8 cellular contexts compared by ENCODE assay signal in the genomic region with DNA sequence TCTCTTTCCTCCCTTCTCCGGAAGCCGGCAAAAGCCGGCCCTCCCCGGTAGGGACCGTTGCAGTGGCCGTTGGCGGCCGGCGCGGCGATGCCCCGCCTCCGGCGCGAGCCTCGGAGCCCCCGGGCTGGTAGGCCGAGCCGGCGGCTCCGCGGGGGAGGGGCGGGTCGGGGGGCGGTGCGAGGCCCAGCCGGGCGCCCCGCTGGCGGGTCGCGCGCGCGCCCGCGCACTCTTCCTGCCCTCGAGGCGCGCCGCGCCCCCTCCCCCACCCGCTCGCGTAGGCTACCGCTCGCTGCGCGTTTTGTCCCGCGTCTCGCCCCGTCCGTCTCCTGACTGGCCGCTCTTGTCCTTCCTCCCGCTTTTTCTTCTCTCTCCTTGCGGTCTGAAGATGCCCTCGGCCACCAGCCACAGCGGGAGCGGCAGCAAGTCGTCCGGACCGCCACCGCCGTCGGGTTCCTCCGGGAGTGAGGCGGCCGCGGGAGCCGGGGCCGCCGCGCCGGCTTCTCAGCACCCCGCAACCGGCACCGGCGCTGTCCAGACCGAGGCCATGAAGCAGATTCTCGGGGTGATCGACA. TPM values are rescaled to one million over a fixed set of nuclear protein-coding genes. Genes with fewer than 3 reads are reported as not detected.
DNase-seq lines count a peak whose midpoint lies in the region; ATAC-seq and TF ChIP-seq lines count a peak whose summit lies in the region.

No MANE protein-coding gene starts in this region.

- 0 out of 2 replicates have a peak, but pooled peaks cover under 1% of the 10 kb centered on the region for H3K36me3 ChIP-seq in KMS-11 (ENCODE audit: insufficient read depth)
- H3K36me3 ChIP-seq in neural cell (ENCODE audit: insufficient read depth, low read length), result no peaks in the 10 kb centered on the region

- H3K4me1 Mint-ChIP-seq in stimulated activated naive CD8-positive, alpha-beta T cell treated with anti-CD3 and anti-CD28 coated beads, Interleukin-15, amount 100 ng/mL, for 72 hours, result peaks cover 26% of the 10 kb centered on the region

- H2AFZ ChIP-seq in KMS-11 (ENCODE audit: low read depth), result 0 out of 2 replicates have a peak overlapping the region, but pooled peaks have one; percentile 28
- no peak overlapping the region for H2AFZ ChIP-seq in neural cell (ENCODE audit: low read depth, low read length)

- peak overlapping the region; percentile 100 for H3K9ac ChIP-seq in KMS-11
- H3K9ac ChIP-seq in neural cell (ENCODE audit: low read length), result peak overlapping the region; percentile 99

- H4K20me1 ChIP-seq in KMS-11 (ENCODE audit: insufficient read depth), result peaks cover 32% of the 10 kb centered on the region
- peaks cover 16% of the 10 kb centered on the region for H4K20me1 ChIP-seq in neural cell (ENCODE audit: insufficient read depth)

- TF ChIP-seq RAD21 in neural cell (conservative IDR thresholded peaks at IDR 0.05), result no peak

- peak overlapping the region; percentile 87 to 99 for H3K27ac Mint-ChIP-seq in stimulated activated naive CD8-positive, alpha-beta T cell treated with anti-CD3 and anti-CD28 coated beads, Interleukin-15, amount 100 ng/mL, for 72 hours

- peak overlapping the region; percentile 98 for H3K27ac ChIP-seq in KMS-11
- H3K27ac ChIP-seq in RWPE1, result peak overlapping the region; percentile 99
- H3K27ac ChIP-seq in neural cell (ENCODE audit: low read length), result peak overlapping the region; percentile 98

- H3F3A ChIP-seq in neural cell (ENCODE audit: insufficient read depth, low read length, poor library complexity, severe bottlenecking), result peaks cover 2% of the 10 kb centered on the region

- H3K9me3 Mint-ChIP-seq in stimulated activated naive CD8-positive, alpha-beta T cell treated with anti-CD3 and anti-CD28 coated beads, Interleukin-15, amount 100 ng/mL, for 72 hours, result no peaks in the 10 kb centered on the region

- ATAC-seq in GM21723 (IDR thresholded peaks at IDR 0.05; ENCODE audit: unreplicated experiment), result peak; percentile 60
- peak; percentile 73 for ATAC-seq in stimulated activated naive CD8-positive, alpha-beta T cell treated with anti-CD3 and anti-CD28 coated beads, Interleukin-15, amount 100 ng/mL, for 72 hours

- CTCF ChIA-PET in RWPE1 (lab: Yijun Ruan, JAX), result interaction anchor here (0.7 to 1.7 kb wide), 2 partner anchors 55 to 64 kb away, joined by 3 to 6 read pairs; no protein-coding TSS in a partner anchor

- TF ChIP-seq CTCF in KMS-11 (conservative IDR thresholded peaks at IDR 0.05; ENCODE audit: low read depth, low read length) (no peak), RWPE1 (conservative IDR thresholded peaks at IDR 0.05; ENCODE audit: low read depth) (no peak), neural cell (IDR thresholded peaks at IDR 0.05; ENCODE audit: poor library complexity, severe bottlenecking) (no peak)

- TF ChIP-seq EP300 in neural cell (conservative IDR thresholded peaks at IDR 0.05; ENCODE audit: poor library complexity, severe bottlenecking), result peak; percentile 39

- DNase-seq in DMS79 treated with DMSO at 0.1 percent for 48 hours (lab: John Stamatoyannopoulos, UW) (peak; percentile 62), RWPE1 (ENCODE audit: low spot score) (peak; percentile 93), fibroblast of the conjunctiva (ENCODE audit: low read depth) (peak; percentile 76)
- peak; percentile 95 for DNase-seq in activated effector memory CD4-positive, alpha-beta T cell treated with anti-CD3 and anti-CD28 coated beads, Interleukin-2, amount 50 U/mL, for 16 hours
- DNase-seq in stimulated activated naive CD8-positive, alpha-beta T cell treated with anti-CD3 and anti-CD28 coated beads, Interleukin-15, amount 100 ng/mL, for 72 hours, result peak; percentile 85 to 89

- peaks cover 11% of the 10 kb centered on the region for H3K27me3 Mint-ChIP-seq in stimulated activated naive CD8-positive, alpha-beta T cell treated with anti-CD3 and anti-CD28 coated beads, Interleukin-15, amount 100 ng/mL, for 72 hours

- H3K4me3 ChIP-seq in KMS-11 (IDR thresholded peaks at IDR 0.05; ENCODE audit: insufficient read depth, low read depth, low read length) (no peak overlapping the region), neural cell (ENCODE audit: low read length) (peak overlapping the region; percentile 75)

- H3K79me2 ChIP-seq in KMS-11 (ENCODE audit: insufficient read depth, low read depth) (peaks cover 50% of the 10 kb centered on the region), neural cell (replicated peaks; ENCODE audit: insufficient read depth, low read length) (peaks cover 49% of the 10 kb centered on the region)

- H3K27me3 ChIP-seq in KMS-11 (ENCODE audit: insufficient read depth, low read depth), result no peaks in the 10 kb centered on the region
- H3K27me3 ChIP-seq in neural cell (ENCODE audit: insufficient read depth, low read depth, low read length), result no peaks in the 10 kb centered on the region

- no peaks in the 10 kb centered on the region for H3K9me2 ChIP-seq in neural cell (ENCODE audit: insufficient read depth, low read length)

- H3K9me3 ChIP-seq in neural cell (ENCODE audit: low read length), result no peaks in the 10 kb centered on the region

- POLR2A ChIA-PET in RWPE1 (lab: Yijun Ruan, JAX; ENCODE audit: low non-redundant PET), result interaction anchor here (1.1 kb wide), 1 partner anchor 24 kb away, joined by 3 read pairs; no protein-coding TSS in a partner anchor

- peaks cover 41% of the 10 kb centered on the region for H3K4me1 ChIP-seq in KMS-11 (ENCODE audit: low read depth, poor library complexity, severe bottlenecking)

- H3K4me2 ChIP-seq in KMS-11, result peak overlapping the region; percentile 65
- H3K4me2 ChIP-seq in neural cell (ENCODE audit: low read length), result no peak overlapping the region

- peak overlapping the region; percentile 93 to 94 for H3K4me3 Mint-ChIP-seq in stimulated activated naive CD8-positive, alpha-beta T cell treated with anti-CD3 and anti-CD28 coated beads, Interleukin-15, amount 100 ng/mL, for 72 hours

TF ChIP-seq in neural cell, 6 proteins besides CTCF, POLR2A, EP300 and RAD21:
- TF ChIP-seq MXI1 (conservative IDR thresholded peaks at IDR 0.05; ENCODE audit: poor library complexity, severe bottlenecking) (peak; percentile 11), EZH2 (IDR thresholded peaks at IDR 0.05; ENCODE audit: borderline replicate concordance, insufficient read depth, low read length, poor library complexity, severe bottlenecking) (no peak), POLR2AphosphoS5 (IDR thresholded peaks at IDR 0.05) (peak; percentile 92), TAF1 (IDR thresholded peaks at IDR 0.05; ENCODE audit: low read depth) (peak; percentile 60)
- TF ChIP-seq, protein P1, sequence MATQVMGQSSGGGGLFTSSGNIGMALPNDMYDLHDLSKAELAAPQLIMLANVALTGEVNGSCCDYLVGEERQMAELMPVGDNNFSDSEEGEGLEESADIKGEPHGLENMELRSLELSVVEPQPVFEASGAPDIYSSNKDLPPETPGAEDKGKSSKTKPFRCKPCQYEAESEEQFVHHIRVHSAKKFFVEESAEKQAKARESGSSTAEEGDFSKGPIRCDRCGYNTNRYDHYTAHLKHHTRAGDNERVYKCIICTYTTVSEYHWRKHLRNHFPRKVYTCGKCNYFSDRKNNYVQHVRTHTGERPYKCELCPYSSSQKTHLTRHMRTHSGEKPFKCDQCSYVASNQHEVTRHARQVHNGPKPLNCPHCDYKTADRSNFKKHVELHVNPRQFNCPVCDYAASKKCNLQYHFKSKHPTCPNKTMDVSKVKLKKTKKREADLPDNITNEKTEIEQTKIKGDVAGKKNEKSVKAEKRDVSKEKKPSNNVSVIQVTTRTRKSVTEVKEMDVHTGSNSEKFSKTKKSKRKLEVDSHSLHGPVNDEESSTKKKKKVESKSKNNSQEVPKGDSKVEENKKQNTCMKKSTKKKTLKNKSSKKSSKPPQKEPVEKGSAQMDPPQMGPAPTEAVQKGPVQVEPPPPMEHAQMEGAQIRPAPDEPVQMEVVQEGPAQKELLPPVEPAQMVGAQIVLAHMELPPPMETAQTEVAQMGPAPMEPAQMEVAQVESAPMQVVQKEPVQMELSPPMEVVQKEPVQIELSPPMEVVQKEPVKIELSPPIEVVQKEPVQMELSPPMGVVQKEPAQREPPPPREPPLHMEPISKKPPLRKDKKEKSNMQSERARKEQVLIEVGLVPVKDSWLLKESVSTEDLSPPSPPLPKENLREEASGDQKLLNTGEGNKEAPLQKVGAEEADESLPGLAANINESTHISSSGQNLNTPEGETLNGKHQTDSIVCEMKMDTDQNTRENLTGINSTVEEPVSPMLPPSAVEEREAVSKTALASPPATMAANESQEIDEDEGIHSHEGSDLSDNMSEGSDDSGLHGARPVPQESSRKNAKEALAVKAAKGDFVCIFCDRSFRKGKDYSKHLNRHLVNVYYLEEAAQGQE (IDR thresholded peaks at IDR 0.05; ENCODE audit: borderline replicate concordance), result peak; percentile 8
TF ChIP-seq in neural cell: peak in this region for 4.

RNA-seq across cellular contexts. Expression of gene CAPRIN1, which starts 0.6 kb away (rescaled TPM):
- polyA plus RNA-seq in neural cell, result 243 and 256 TPM in 2 replicates
- polyA minus RNA-seq in neural cell, result 427 and 533 TPM in 2 replicates

RNA-seq across cellular contexts. Expression of gene NAT10, which starts 53.3 kb away (rescaled TPM):
- 12.4 and 12.7 TPM in 2 replicates for polyA plus RNA-seq in neural cell
- 22.3 and 22.6 TPM in 2 replicates for polyA minus RNA-seq in neural cell
